2 cellular contexts compared by ENCODE assay signal in the genomic region with DNA sequence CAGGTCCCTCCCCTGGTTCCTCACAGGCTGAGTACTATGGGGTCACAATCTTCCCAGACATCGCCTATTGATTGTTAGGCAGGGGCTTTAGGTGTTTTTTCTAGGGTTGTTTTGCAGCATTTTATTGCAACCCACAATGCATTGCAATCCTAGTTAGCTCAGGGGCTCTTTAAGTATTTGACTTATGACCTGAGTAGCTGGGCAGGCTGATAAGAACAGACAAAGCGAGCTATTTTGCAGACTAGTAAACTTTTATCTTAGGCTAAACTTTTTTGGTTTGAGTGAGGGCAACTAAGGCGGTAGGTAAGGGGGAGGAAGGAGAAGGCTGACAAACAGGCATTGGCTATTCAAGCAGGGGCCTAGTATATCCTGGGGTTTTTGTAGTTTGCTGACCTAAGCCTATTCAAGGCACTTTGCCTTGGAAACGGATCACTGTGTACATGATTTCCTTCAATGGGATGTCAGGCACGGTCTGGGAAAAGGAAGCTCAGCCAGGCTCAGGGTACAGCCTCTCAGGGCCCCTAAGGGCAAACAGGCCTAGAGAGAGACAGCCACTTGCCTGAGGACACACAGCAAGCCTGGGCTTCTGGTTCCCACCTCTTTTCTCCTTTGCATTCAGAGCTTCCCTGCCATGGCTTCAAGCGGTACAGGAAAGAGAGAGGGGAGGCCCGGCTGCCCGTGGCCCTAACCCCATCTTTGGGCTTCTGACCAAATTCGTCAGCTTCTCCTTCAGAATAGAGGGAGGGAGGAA.
TF ChIP-seq lines count a peak whose summit lies in the region.

No MANE protein-coding gene starts in this region.

TF ChIP-seq in liver, 16 proteins besides CTCF, POLR2A, EP300 and RAD21 (continued from another document):
- TF ChIP-seq RXRA (IDR thresholded peaks at IDR 0.05) = peak in 1 of 2 donors; percentile 4
- TF ChIP-seq, protein P1, sequence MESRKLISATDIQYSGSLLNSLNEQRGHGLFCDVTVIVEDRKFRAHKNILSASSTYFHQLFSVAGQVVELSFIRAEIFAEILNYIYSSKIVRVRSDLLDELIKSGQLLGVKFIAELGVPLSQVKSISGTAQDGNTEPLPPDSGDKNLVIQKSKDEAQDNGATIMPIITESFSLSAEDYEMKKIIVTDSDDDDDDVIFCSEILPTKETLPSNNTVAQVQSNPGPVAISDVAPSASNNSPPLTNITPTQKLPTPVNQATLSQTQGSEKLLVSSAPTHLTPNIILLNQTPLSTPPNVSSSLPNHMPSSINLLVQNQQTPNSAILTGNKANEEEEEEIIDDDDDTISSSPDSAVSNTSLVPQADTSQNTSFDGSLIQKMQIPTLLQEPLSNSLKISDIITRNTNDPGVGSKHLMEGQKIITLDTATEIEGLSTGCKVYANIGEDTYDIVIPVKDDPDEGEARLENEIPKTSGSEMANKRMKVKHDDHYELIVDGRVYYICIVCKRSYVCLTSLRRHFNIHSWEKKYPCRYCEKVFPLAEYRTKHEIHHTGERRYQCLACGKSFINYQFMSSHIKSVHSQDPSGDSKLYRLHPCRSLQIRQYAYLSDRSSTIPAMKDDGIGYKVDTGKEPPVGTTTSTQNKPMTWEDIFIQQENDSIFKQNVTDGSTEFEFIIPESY (IDR thresholded peaks at IDR 0.05) = no peak
- TF ChIP-seq NR2F2 (IDR thresholded peaks at IDR 0.05) = peak; percentile 24
- no peak for TF ChIP-seq FOXA1 (IDR thresholded peaks at IDR 0.05)
- no peak for TF ChIP-seq HNF4A (conservative IDR thresholded peaks at IDR 0.05)

TF ChIP-seq in SK-N-SH, 30 proteins besides CTCF, POLR2A, EP300 and RAD21 (continued from another document):
- TF ChIP-seq MEF2A (IDR thresholded peaks at IDR 0.05; ENCODE audit: borderline replicate concordance, low read depth) (no peak), GABPA (IDR thresholded peaks at IDR 0.05; ENCODE audit: low read depth) (no peak), FOSL2 (IDR thresholded peaks at IDR 0.05; ENCODE audit: borderline replicate concordance, low read depth) (no peak), CHD2 (IDR thresholded peaks at IDR 0.05; ENCODE audit: low read length, partially characterized antibody) (no peak), SIN3A (IDR thresholded peaks at IDR 0.05; ENCODE audit: borderline replicate concordance, low read depth, low read length) (no peak), IRF3 (IDR thresholded peaks at IDR 0.05; ENCODE audit: low read depth, low read length) (no peak), JUND (IDR thresholded peaks at IDR 0.05) (no peak), YY1 (IDR thresholded peaks at IDR 0.05; ENCODE audit: low read depth) (no peak)
- TF ChIP-seq, protein P2, sequence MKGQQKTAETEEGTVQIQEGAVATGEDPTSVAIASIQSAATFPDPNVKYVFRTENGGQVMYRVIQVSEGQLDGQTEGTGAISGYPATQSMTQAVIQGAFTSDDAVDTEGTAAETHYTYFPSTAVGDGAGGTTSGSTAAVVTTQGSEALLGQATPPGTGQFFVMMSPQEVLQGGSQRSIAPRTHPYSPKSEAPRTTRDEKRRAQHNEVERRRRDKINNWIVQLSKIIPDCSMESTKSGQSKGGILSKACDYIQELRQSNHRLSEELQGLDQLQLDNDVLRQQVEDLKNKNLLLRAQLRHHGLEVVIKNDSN (IDR thresholded peaks at IDR 0.05; ENCODE audit: borderline replicate concordance, low read depth) = no peak
- TF ChIP-seq, protein P3, sequence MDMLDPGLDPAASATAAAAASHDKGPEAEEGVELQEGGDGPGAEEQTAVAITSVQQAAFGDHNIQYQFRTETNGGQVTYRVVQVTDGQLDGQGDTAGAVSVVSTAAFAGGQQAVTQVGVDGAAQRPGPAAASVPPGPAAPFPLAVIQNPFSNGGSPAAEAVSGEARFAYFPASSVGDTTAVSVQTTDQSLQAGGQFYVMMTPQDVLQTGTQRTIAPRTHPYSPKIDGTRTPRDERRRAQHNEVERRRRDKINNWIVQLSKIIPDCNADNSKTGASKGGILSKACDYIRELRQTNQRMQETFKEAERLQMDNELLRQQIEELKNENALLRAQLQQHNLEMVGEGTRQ (IDR thresholded peaks at IDR 0.05; ENCODE audit: borderline replicate concordance, low read depth, low read length) = no peak
